In the genomic region with DNA sequence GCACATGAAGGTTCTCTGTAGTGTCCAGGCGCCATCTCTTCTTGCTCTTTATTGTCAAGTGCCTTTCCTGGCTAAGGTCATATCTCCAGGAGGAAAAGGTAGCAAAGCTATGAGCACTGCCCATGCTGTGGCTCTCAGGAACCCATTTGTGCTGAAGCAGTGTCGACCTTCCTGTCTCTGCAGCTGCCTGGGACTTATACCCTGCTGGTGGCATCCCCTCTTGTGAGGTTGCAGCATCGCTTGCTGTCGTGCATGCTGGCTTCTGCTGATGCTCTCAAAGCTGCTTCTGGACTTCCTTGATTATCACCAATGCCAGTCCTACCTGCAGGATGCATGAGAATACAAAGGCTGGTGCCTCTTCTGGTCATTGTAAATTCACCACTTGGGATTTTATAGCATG, we compare ENCODE assay signal across 1 cellular context.
A peak's percentile ranks its signal among the peaks of the same experiment; 100 is the strongest.
TF ChIP-seq lines count a peak whose summit lies in the region.

No MANE protein-coding gene starts in this region.

TF ChIP-seq in K562, 482 proteins besides CTCF, POLR2A, EP300 and RAD21:
- TF ChIP-seq ETV6 (IDR thresholded peaks at IDR 0.05; ENCODE audit: borderline replicate concordance in 1 of 2, low read depth in 2 of 2, low read length in 1 of 2), result no peak
- no peak for TF ChIP-seq ETV6 (CRISPR knock-in tag; IDR thresholded peaks at IDR 0.05; ENCODE audit: borderline replicate concordance)
- peak; percentile 94 for TF ChIP-seq ZNF12 (CRISPR knock-in tag; IDR thresholded peaks at IDR 0.05)
- TF ChIP-seq ZNF41 (CRISPR knock-in tag; conservative IDR thresholded peaks at IDR 0.05), result no peak
- TF ChIP-seq, protein P1, sequence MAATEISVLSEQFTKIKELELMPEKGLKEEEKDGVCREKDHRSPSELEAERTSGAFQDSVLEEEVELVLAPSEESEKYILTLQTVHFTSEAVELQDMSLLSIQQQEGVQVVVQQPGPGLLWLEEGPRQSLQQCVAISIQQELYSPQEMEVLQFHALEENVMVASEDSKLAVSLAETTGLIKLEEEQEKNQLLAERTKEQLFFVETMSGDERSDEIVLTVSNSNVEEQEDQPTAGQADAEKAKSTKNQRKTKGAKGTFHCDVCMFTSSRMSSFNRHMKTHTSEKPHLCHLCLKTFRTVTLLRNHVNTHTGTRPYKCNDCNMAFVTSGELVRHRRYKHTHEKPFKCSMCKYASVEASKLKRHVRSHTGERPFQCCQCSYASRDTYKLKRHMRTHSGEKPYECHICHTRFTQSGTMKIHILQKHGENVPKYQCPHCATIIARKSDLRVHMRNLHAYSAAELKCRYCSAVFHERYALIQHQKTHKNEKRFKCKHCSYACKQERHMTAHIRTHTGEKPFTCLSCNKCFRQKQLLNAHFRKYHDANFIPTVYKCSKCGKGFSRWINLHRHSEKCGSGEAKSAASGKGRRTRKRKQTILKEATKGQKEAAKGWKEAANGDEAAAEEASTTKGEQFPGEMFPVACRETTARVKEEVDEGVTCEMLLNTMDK (IDR thresholded peaks at IDR 0.05; ENCODE audit: borderline replicate concordance, insufficient read depth, low read depth, low read length, poor library complexity, severe bottlenecking), result no peak
- TF ChIP-seq CEBPB (tag; IDR thresholded peaks at IDR 0.05), result no peak
- no peak for TF ChIP-seq RBFOX2 (IDR thresholded peaks at IDR 0.05; ENCODE audit: low read depth, low read length)
TF ChIP-seq in K562: peak in this region for 1.
